1 cellular context compared by ENCODE assay signal in genomic region chr7:45892407-45893035, GRCh38.
A peak's percentile ranks its signal among the peaks of the same experiment; 100 is the strongest.
TF ChIP-seq lines count a peak whose summit lies in the region.

No MANE protein-coding gene starts in this region.

TF ChIP-seq in HepG2, 621 proteins besides CTCF, POLR2A, EP300 and RAD21 (continued from another document and continues in another):
- 0 out of 2 replicates have a peak, but pooled peaks have one; percentile 10 for TF ChIP-seq ZHX2 (IDR thresholded peaks at IDR 0.05; ENCODE audit: low read depth)
- peak; percentile 55; the same call in 1 of the 2 replicates for TF ChIP-seq ZHX2 (CRISPR knock-in tag; IDR thresholded peaks at IDR 0.05; ENCODE audit: borderline replicate concordance)
- no peak for TF ChIP-seq HNRNPH1 (optimal IDR thresholded peaks at IDR 0.05; ENCODE audit: low read depth, low read length)
- no peak for TF ChIP-seq TCF7 (IDR thresholded peaks at IDR 0.05; ENCODE audit: low read depth)
- no peak for TF ChIP-seq NR2F2 (IDR thresholded peaks at IDR 0.05; ENCODE audit: borderline replicate concordance, low read depth)
- no peak for TF ChIP-seq ZNF646 (CRISPR knock-in tag; IDR thresholded peaks at IDR 0.05)
- TF ChIP-seq ZNF619 (CRISPR knock-in tag; IDR thresholded peaks at IDR 0.05): peak; percentile 93
- TF ChIP-seq SMARCC2 (IDR thresholded peaks at IDR 0.05): no peak
- no peak for TF ChIP-seq HNF4G (IDR thresholded peaks at IDR 0.05; ENCODE audit: borderline replicate concordance, low read depth, low read length)
- peak; percentile 57; the same call in 1 of the 2 replicates for TF ChIP-seq HNF4G (CRISPR knock-in tag; IDR thresholded peaks at IDR 0.05; ENCODE audit: borderline replicate concordance, low read depth)
- TF ChIP-seq THAP9 (CRISPR knock-in tag; IDR thresholded peaks at IDR 0.05; ENCODE audit: borderline replicate concordance): no peak
- peak; percentile 70 for TF ChIP-seq ZNF253 (CRISPR knock-in tag; IDR thresholded peaks at IDR 0.05; ENCODE audit: borderline replicate concordance)
- no peak for TF ChIP-seq TEF (CRISPR knock-in tag; IDR thresholded peaks at IDR 0.05)
- TF ChIP-seq MED1 (CRISPR knock-in tag; IDR thresholded peaks at IDR 0.05): peak; percentile 80; the same call in 1 of the 2 replicates
- no peak for TF ChIP-seq ZUFSP (CRISPR knock-in tag; IDR thresholded peaks at IDR 0.05; ENCODE audit: borderline replicate concordance)
- no peak for TF ChIP-seq MXI1 (IDR thresholded peaks at IDR 0.05; ENCODE audit: borderline replicate concordance, low read depth, low read length)
- peak; percentile 76; the same call in 1 of the 2 replicates for TF ChIP-seq MEIS2 (CRISPR knock-in tag; IDR thresholded peaks at IDR 0.05)
- peak; percentile 37; the same call in 1 of the 2 replicates for TF ChIP-seq RFXAP (CRISPR knock-in tag; IDR thresholded peaks at IDR 0.05; ENCODE audit: borderline replicate concordance)
- TF ChIP-seq ISX (CRISPR knock-in tag; conservative IDR thresholded peaks at IDR 0.05): 0 out of 2 replicates have a peak, but pooled peaks have one; percentile 53
- peak; percentile 36; the same call in 1 of the 2 replicates for TF ChIP-seq ZBTB38 (CRISPR knock-in tag; IDR thresholded peaks at IDR 0.05)
- no peak for TF ChIP-seq ZNF569 (CRISPR knock-in tag; IDR thresholded peaks at IDR 0.05; ENCODE audit: borderline replicate concordance)
- TF ChIP-seq ZNF414 (CRISPR knock-in tag; IDR thresholded peaks at IDR 0.05): no peak; the same call in 1 of the 2 replicates
- TF ChIP-seq ZNF331 (CRISPR knock-in tag; IDR thresholded peaks at IDR 0.05): 0 out of 2 replicates have a peak, but pooled peaks have one; percentile 53
- no peak; the same call in 1 of the 2 replicates for TF ChIP-seq FOXO1 (CRISPR knock-in tag; IDR thresholded peaks at IDR 0.05)
- TF ChIP-seq ZNF296 (CRISPR knock-in tag; conservative IDR thresholded peaks at IDR 0.05): no peak
- no peak for TF ChIP-seq NR0B2 (CRISPR knock-in tag; IDR thresholded peaks at IDR 0.05)
- TF ChIP-seq ZNF552 (CRISPR knock-in tag; IDR thresholded peaks at IDR 0.05; ENCODE audit: borderline replicate concordance): 0 out of 2 replicates have a peak, but pooled peaks have one; percentile 33
- no peak for TF ChIP-seq STAT5B (CRISPR knock-in tag; IDR thresholded peaks at IDR 0.05)
- no peak for TF ChIP-seq MAFG (CRISPR knock-in tag; IDR thresholded peaks at IDR 0.05)
- peak; percentile 69; the same call in 1 of the 2 replicates for TF ChIP-seq ZNF275 (CRISPR knock-in tag; IDR thresholded peaks at IDR 0.05; ENCODE audit: borderline replicate concordance)
- no peak for TF ChIP-seq ZNF432 (CRISPR knock-in tag; IDR thresholded peaks at IDR 0.05; ENCODE audit: borderline replicate concordance)
- TF ChIP-seq ZNF616 (CRISPR knock-in tag; IDR thresholded peaks at IDR 0.05; ENCODE audit: low read depth): peak; percentile 53; the same call in 1 of the 2 replicates
- TF ChIP-seq SMARCE1 (IDR thresholded peaks at IDR 0.05; ENCODE audit: borderline replicate concordance): no peak
- TF ChIP-seq AHR (CRISPR knock-in tag; IDR thresholded peaks at IDR 0.05): no peak
- TF ChIP-seq ZNF777 (CRISPR knock-in tag; IDR thresholded peaks at IDR 0.05): no peak
- no peak for TF ChIP-seq ATF3 (CRISPR knock-in tag; IDR thresholded peaks at IDR 0.05)
- TF ChIP-seq IRX3 (CRISPR knock-in tag; IDR thresholded peaks at IDR 0.05; ENCODE audit: borderline replicate concordance, low read depth): no peak
- no peak for TF ChIP-seq NR3C1 (CRISPR knock-in tag; IDR thresholded peaks at IDR 0.05)
- TF ChIP-seq ZNF24 (IDR thresholded peaks at IDR 0.05): no peak
- no peak for TF ChIP-seq RFX3 (CRISPR knock-in tag; IDR thresholded peaks at IDR 0.05)
- no peak; the same call in 1 of the 2 replicates for TF ChIP-seq ZNF558 (CRISPR knock-in tag; IDR thresholded peaks at IDR 0.05; ENCODE audit: borderline replicate concordance)
- TF ChIP-seq SOX13 (IDR thresholded peaks at IDR 0.05): no peak
- TF ChIP-seq SOX13 (CRISPR knock-in tag; conservative IDR thresholded peaks at IDR 0.05 in 1 of 2, IDR thresholded peaks at IDR 0.05 in 1 of 2): no peak; a peak in 2 of 4 replicates
